In genomic region chr15:96338772-96339661, GRCh38 we compare ENCODE assay signal across 9 cellular contexts. TPM values are rescaled to one million over a fixed set of nuclear protein-coding genes. Genes with fewer than 3 reads are reported as not detected.
DNase-seq lines count a peak whose midpoint lies in the region; ATAC-seq and TF ChIP-seq lines count a peak whose summit lies in the region.
"Had no signal": no experiment of that assay in that cellular context is flagged by ENCODE, and none has a peak within 500 bp of the region (broad histone marks: within the 10 kb centered on the region; RNA-seq: fewer than 3 reads in every experiment).

No MANE protein-coding gene starts in this region.

- H3K36me3 ChIP-seq in aorta (ENCODE audit: control insufficient read depth in 1 of 2, insufficient read depth in 2 of 2, low read length in 1 of 2) = peaks cover 2 to 4% of the 10 kb centered on the region in 2 donors

- H3K4me1 ChIP-seq in right cardiac atrium (ENCODE audit: control insufficient read depth, insufficient read depth, low read length) (peaks cover 4% of the 10 kb centered on the region), aorta (ENCODE audit: control insufficient read depth in 1 of 2, insufficient read depth in 2 of 2, low read length in 2 of 2) (no peaks in the 10 kb centered on the region)

- H3K27me3 ChIP-seq in right cardiac atrium (ENCODE audit: control insufficient read depth, insufficient read depth) (no peaks in the 10 kb centered on the region), aorta (ENCODE audit: control insufficient read depth in 1 of 2, insufficient read depth in 2 of 2, low read length in 1 of 2) (no peaks in the 10 kb centered on the region)

- H3K4me3 ChIP-seq in right cardiac atrium (ENCODE audit: low read length) (peak overlapping the region; percentile 94), choroid plexus epithelial cell (ENCODE audit: low read depth, low read length) (peak overlapping the region; percentile 94), aorta (ENCODE audit: low read length in 2 of 2) (peak overlapping the region; percentile 60 to 70)

- ATAC-seq in right cardiac atrium = no peak
- no peak for ATAC-seq in Right ventricle myocardium inferior
- no peak for ATAC-seq in aorta (ENCODE audit: low FRiP score)
- no peak for ATAC-seq in GM21825 (IDR thresholded peaks at IDR 0.05; ENCODE audit: unreplicated experiment)

- 5% methylated on average over 7 of the region's 7 CpGs for WGBS in right cardiac atrium
- WGBS in aorta, 2 donors = 23 to 28% methylated on average over 7 of the region's 7 CpGs

- H3K27ac ChIP-seq in right cardiac atrium (ENCODE audit: low read length) = peak overlapping the region; percentile 77
- H3K27ac ChIP-seq in aorta (ENCODE audit: low read depth in 1 of 2, low read length in 2 of 2) = peak overlapping the region in 1 of 2 donors; percentile 44

- no peak for TF ChIP-seq CTCF in choroid plexus epithelial cell (conservative IDR thresholded peaks at IDR 0.05; ENCODE audit: low read depth, low read length)

- intact Hi-C loops in right cardiac atrium (cut with DNase I) (loop anchor here in 1 of 4 donors (10.0 kb wide), 1 partner anchor 864 kb away; no protein-coding TSS in a partner anchor), Right ventricle myocardium inferior (cut with DNase I) (loop anchor here (10.0 kb wide), 2 partner anchors 1314 to 1626 kb away; partner anchors contain the start of gene ARRDC4), aorta (cut with DNase I) (loop anchor here in 1 of 2 donors (10.0 kb wide), 1 partner anchor 874 kb away; no protein-coding TSS in a partner anchor)

- H3K9me3 ChIP-seq in right cardiac atrium (ENCODE audit: control insufficient read depth, low read length) (no peaks in the 10 kb centered on the region), aorta (ENCODE audit: control insufficient read depth, low read length) (no peaks in the 10 kb centered on the region)

- DNase-seq in right cardiac atrium (no peak), Right ventricle myocardium inferior (ENCODE audit: missing footprints) (no peak), choroid plexus epithelial cell (ENCODE audit: low read depth) (peak; percentile 65), mucosa of gallbladder (ENCODE audit: low spot score) (peak; percentile 41), aorta (no peak), germinal center (ENCODE audit: low spot score) (no peak), hippocampal formation (lab: John Stamatoyannopoulos, UW) (no peak)
- DNase-seq: activated CD4-positive, CD25-positive, alpha-beta regulatory T cell had no signal

RNA-seq across cellular contexts. Expression of gene NR2F2, which starts 8.5 kb away (rescaled TPM):
- total RNA-seq in right cardiac atrium (10 to 100 TPM; 44.3 to 68.6 (median 54.8) TPM), Right ventricle myocardium inferior (14.2 TPM), mucosa of gallbladder (288 TPM), aorta (100 to 1,000 TPM; 102 to 132 TPM)
- polyA plus RNA-seq in right cardiac atrium (43.0 TPM), aorta (100 to 1,000 TPM in 1 of 2 donors, 10 to 100 TPM in 1; 26.0 to 115 TPM)

Comparison
In these comparisons a context has a peak if more than half of its experiments do, and no peak if none do; other contexts are left out.
1. DNase-seq: peak in choroid plexus epithelial cell (single experiment) and mucosa of gallbladder (single experiment); none in right cardiac atrium (0 of 3), Right ventricle myocardium inferior (single experiment), aorta (0 of 2), germinal center (single experiment) and hippocampal formation (0 of 2).
2. Peak in every context shown above with its lines, with median percentiles within 50 percentile points of each other: H3K4me3 ChIP-seq.